23 cellular contexts compared by ENCODE assay signal in the genomic region with DNA sequence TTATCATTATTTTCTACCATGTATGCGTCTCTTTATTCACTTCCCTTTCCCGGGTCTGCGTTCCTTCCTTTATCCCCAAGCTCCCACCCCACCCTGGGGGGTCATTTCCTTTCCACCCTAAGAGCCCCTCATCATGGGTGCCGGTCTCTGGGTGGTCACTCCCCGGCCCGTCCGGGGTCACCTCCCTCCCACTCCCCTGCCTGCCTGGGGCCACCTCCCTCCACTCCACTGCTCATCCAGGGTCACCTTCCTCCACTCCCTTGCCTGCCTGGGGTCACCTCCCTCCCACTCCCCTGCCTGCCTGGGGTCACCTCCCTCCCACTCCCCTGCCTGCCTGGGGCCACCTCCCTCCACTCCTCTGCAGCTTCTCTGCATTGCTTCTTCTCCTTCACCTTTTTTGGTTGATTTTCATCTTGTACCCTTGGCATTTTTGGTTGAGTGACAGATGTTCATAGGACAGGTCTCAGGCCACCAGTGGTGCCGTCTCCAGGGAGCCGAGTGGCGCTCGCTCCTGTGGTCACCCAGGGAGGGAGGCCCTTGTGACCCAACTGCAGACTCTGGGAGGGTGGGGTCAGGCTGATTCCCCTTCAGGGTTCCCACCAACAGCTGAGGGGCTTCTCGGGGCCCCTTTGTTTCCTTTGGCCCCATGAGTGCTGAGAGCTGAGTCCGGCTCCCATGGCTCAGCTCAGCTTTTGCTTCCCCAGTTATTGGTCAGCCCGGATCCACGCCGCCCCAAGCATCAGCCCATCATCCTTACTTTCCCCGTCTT. TPM values are rescaled to one million over a fixed set of nuclear protein-coding genes. Genes with fewer than 3 reads are reported as not detected.
DNase-seq lines count a peak whose midpoint lies in the region; TF ChIP-seq lines count a peak whose summit lies in the region.
"Had no signal": no experiment of that assay in that cellular context is flagged by ENCODE, and none has a peak within 500 bp of the region (broad histone marks: within the 10 kb centered on the region; RNA-seq: fewer than 3 reads in every experiment).

No MANE protein-coding gene starts in this region.

- no peaks in the 10 kb centered on the region for H3K79me2 ChIP-seq in OCI-LY1 (ENCODE audit: insufficient read depth, low read length)

- TF ChIP-seq CTCF in OCI-LY1 (IDR thresholded peaks at IDR 0.05; ENCODE audit: low read length): no peak
- no peak for TF ChIP-seq CTCF in spleen (IDR thresholded peaks at IDR 0.05 in 8 of 11, conservative IDR thresholded peaks at IDR 0.05 in 3 of 11)
- no peak for TF ChIP-seq CTCF in GM13976 (IDR thresholded peaks at IDR 0.05; ENCODE audit: borderline replicate concordance, control extremely low read depth, extremely low read depth, insufficient read depth, missing control alignments)

- 65 to 76% (median 74%) methylated on average over 17 of the region's 17 CpGs for WGBS in spleen, 5 donors

- H2AFZ ChIP-seq in OCI-LY1 (ENCODE audit: low read length): no peak overlapping the region
- H2AFZ ChIP-seq: GM23248, neural progenitor cell had no signal

- H3K36me3 ChIP-seq in OCI-LY1 (ENCODE audit: insufficient read depth, low read length) (no peaks in the 10 kb centered on the region; the same call in 1 of the 2 replicates), spleen (no peaks in the 10 kb centered on the region)
- H3K36me3 ChIP-seq: neural progenitor cell, right lobe of liver, suprapubic skin had no signal

- no peak for TF ChIP-seq POLR2A in spleen (IDR thresholded peaks at IDR 0.05)

- H3K4me3 ChIP-seq in OCI-LY1 (ENCODE audit: low read depth, low read length, poor library complexity, severe bottlenecking): peak overlapping the region; percentile 51
- no peak overlapping the region for H3K4me3 ChIP-seq in spleen
- H3K4me3 ChIP-seq: GM23248, neural progenitor cell, right lobe of liver, suprapubic skin had no signal

- no peaks in the 10 kb centered on the region for H4K20me1 ChIP-seq in OCI-LY1 (ENCODE audit: insufficient read depth, low read length)

- no peaks in the 10 kb centered on the region; the same call in 1 of the 2 replicates for H3K27me3 ChIP-seq in OCI-LY1 (ENCODE audit: insufficient read depth, low read length)
- H3K27me3 ChIP-seq in spleen (replicated peaks in 1 of 7): peaks cover 0 to 26% (median 5%) of the 10 kb centered on the region in 7 donors
- H3K27me3 ChIP-seq: right lobe of liver had no signal

- no peaks in the 10 kb centered on the region for H3K9me2 ChIP-seq in OCI-LY1 (ENCODE audit: low read depth, low read length)

- H3K4me2 ChIP-seq in OCI-LY1 (ENCODE audit: low read length): peak overlapping the region; percentile 68; the same call in 1 of the 2 replicates
- H3K4me2 ChIP-seq: neural progenitor cell had no signal

- H3F3A ChIP-seq in OCI-LY1 (ENCODE audit: insufficient read depth, low read length): no peaks in the 10 kb centered on the region

- intact Hi-C loops in spleen (cut with DNase I; ENCODE audit: low total_unique reads): loop anchor here (5.0 kb wide), 1 partner anchor 47 kb away; a partner anchor contains a TSS

- no peak overlapping the region; the same call in 1 of the 2 replicates for H3K9ac ChIP-seq in OCI-LY1 (ENCODE audit: low read length)
- H3K9ac ChIP-seq: GM23248, neural progenitor cell had no signal

- H3K27ac ChIP-seq in OCI-LY1 (ENCODE audit: low read depth, low read length, poor library complexity, severe bottlenecking) (no peak overlapping the region), spleen (no peak overlapping the region)
- H3K27ac ChIP-seq: GM23248, neural progenitor cell, right lobe of liver, suprapubic skin had no signal

- in situ Hi-C loops in GM13976 (cut with MboI; ENCODE audit: low sequenced_read_pairs, unreplicated experiment): loop anchor here (10.0 kb wide), 1 partner anchor 320 kb away; no protein-coding TSS in a partner anchor

- no peaks in the 10 kb centered on the region for H3K9me3 ChIP-seq in OCI-LY1 (ENCODE audit: low read length)
- no peaks in the 10 kb centered on the region for H3K9me3 ChIP-seq in spleen
- H3K9me3 ChIP-seq: right lobe of liver, suprapubic skin had no signal

- no peaks in the 10 kb centered on the region for H3K4me1 ChIP-seq in OCI-LY1 (ENCODE audit: insufficient read depth, low read length, severe bottlenecking)
- peaks cover 12 to 50% (median 25%) of the 10 kb centered on the region in 6 donors for H3K4me1 ChIP-seq in spleen

- peak; percentile 59 for DNase-seq in activated effector memory CD4-positive, alpha-beta T cell treated with anti-CD3 and anti-CD28 coated beads, Interleukin-2, amount 50 U/mL, for 16 hours
- no peak for DNase-seq in activated effector memory CD4-positive, alpha-beta T cell treated with Interleukin-2 at 50 U/mL for 16 hours
- DNase-seq in islet precursor cell: peak; percentile 32
- peak; percentile 64 for DNase-seq in spleen
- DNase-seq in GM13976 (ENCODE audit: low spot score): no peak
- DNase-seq in NCI-H1105 treated with DMSO at 0.1 percent for 48 hours (lab: John Stamatoyannopoulos, UW): no peak
- no peak for DNase-seq in superior temporal gyrus (ENCODE audit: extremely low spot score)
- DNase-seq: activated CD4-positive, alpha-beta T cell treated with anti-CD3 and anti-CD28 coated beads, Interleukin-2, amount 50 U/mL, for 48 hours; cortex of kidney; effector memory CD8-positive, alpha-beta T cell; erythroblast; GM23248; Karpas-422; mammary epithelial cell; MV-4-11; NCI-H446; SHP77 treated with DMSO at 0.1 percent for 48 hours; stimulated activated CD4-positive, alpha-beta T cell treated with anti-CD3 and anti-CD28 coated beads, Interleukin-4, amount 100 ng/mL, for 4 hours; T1000 had no signal

RNA-seq across cellular contexts. Expression of a gene that starts 48.6 kb away (rescaled TPM):
- total RNA-seq in spleen: 10 to 100 TPM in 6 of 7 donors, 1 to 10 TPM in 1; 5.8 to 31.6 (median 18.4) TPM
- polyA plus RNA-seq in spleen: 10 to 100 TPM in 2 of 3 donors, 1 to 10 TPM in 1; 4.2 to 16.4 (median 10.5) TPM

RNA-seq across cellular contexts. Expression of a gene that starts 52.7 kb away (rescaled TPM):
- total RNA-seq in spleen: 10 to 100 TPM; 21.6 to 52.8 (median 35.0) TPM
- 10 to 100 TPM in 2 of 3 donors, 1 to 10 TPM in 1; 7.5 to 17.6 (median 13.3) TPM for polyA plus RNA-seq in spleen

Comparison
In these comparisons a context has a peak if more than half of its experiments do, and no peak if none do; other contexts are left out.
1. DNase-seq: peak in activated effector memory CD4-positive, alpha-beta T cell treated with anti-CD3 and anti-CD28 coated beads, Interleukin-2, amount 50 U/mL, for 16 hours (single experiment), islet precursor cell (single experiment) and spleen (single experiment); none in activated effector memory CD4-positive, alpha-beta T cell treated with Interleukin-2 at 50 U/mL for 16 hours (single experiment), GM13976 (single experiment), NCI-H1105 treated with DMSO at 0.1 percent for 48 hours (single experiment) and superior temporal gyrus (single experiment).